Comparison of ENCODE assay signal across 11 cellular contexts in the genomic region with DNA sequence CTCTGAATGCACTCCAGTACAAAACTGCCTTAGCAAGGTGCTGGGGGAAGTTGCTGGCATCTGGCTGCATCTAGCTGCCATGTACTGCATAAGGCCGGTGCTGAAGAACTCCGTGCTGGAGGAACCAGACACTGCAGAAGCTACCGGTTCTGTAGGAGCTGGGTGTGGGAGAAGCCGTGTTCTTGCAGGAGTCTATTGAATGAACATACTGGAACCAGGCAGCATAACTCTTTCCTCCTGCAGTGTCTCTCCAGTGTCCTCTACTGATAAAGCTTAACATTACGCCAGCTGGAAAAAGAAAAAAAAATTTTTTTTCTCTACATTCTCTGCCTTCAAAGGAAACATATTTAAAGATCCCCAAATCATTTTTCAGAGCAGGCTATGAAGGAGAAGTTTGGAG. TPM values are rescaled to one million over a fixed set of nuclear protein-coding genes. Genes with fewer than 3 reads are reported as not detected.
DNase-seq lines count a peak whose midpoint lies in the region; ATAC-seq, FAIRE-seq and TF ChIP-seq lines count a peak whose summit lies in the region.
"Had no signal": no experiment of that assay in that cellular context is flagged by ENCODE, and none has a peak within 500 bp of the region (broad histone marks: within the 10 kb centered on the region; RNA-seq: fewer than 3 reads in every experiment).

No MANE protein-coding gene starts in this region.

- H3F3A ChIP-seq in GM23338 (replicated peaks; ENCODE audit: low read depth), result no peaks in the 10 kb centered on the region

- H3K4me1 ChIP-seq in GM23338 (ENCODE audit: insufficient read depth) (no peaks in the 10 kb centered on the region), heart left ventricle (no peaks in the 10 kb centered on the region)

- BruUV-seq in Calu3 (replicated peaks; lab: Mats Ljungman, UMichigan), result no TSS peak

- no peak for TF ChIP-seq POLR2A in GM12892 (IDR thresholded peaks at IDR 0.05; ENCODE audit: low read depth, low read length)
- no peak for TF ChIP-seq POLR2A in heart left ventricle (IDR thresholded peaks at IDR 0.05)

- intact Hi-C loops in Calu3 (cut with micrococcal nuclease; ENCODE audit: unreplicated experiment) (loop anchor here (2.0 kb wide), 1 partner anchor 49 kb away; no protein-coding TSS in a partner anchor), heart left ventricle (cut with DNase I) (loop anchor here in 4 of 10 donors (5.0 to 10.0 kb wide), 2 partner anchors 49 to 51 kb away; no protein-coding TSS in a partner anchor)

- H3K27ac ChIP-seq in GM23338 (ENCODE audit: low read depth), result no peak overlapping the region
- no peak overlapping the region for H3K27ac ChIP-seq in VCaP
- H3K27ac ChIP-seq in heart left ventricle, result no peak overlapping the region
- H3K27ac ChIP-seq: thoracic aorta had no signal

- H3K27me3 ChIP-seq in GM23338 (ENCODE audit: insufficient read depth) (no peaks in the 10 kb centered on the region), kidney epithelial cell (ENCODE audit: control insufficient read depth, insufficient read depth, low read length) (no peaks in the 10 kb centered on the region), heart left ventricle (no peaks in the 10 kb centered on the region)

- H3K4me1 Mint-ChIP-seq in GM23338, result no peaks in the 10 kb centered on the region
- no peaks in the 10 kb centered on the region for H3K4me1 Mint-ChIP-seq in Calu3 (ENCODE audit: low read depth, unreplicated experiment)
- H3K4me1 Mint-ChIP-seq: central memory CD8-positive, alpha-beta T cell; immature natural killer cell had no signal

- 72 to 78% (median 75%) methylated on average over 5 of the region's 5 CpGs for WGBS in heart left ventricle, 4 donors

- no peaks in the 10 kb centered on the region for H3K79me2 ChIP-seq in GM23338 (replicated peaks; ENCODE audit: insufficient read depth)

- no peaks in the 10 kb centered on the region for H3K27me3 Mint-ChIP-seq in GM23338 (ENCODE audit: insufficient read depth, low read depth, poor library complexity)
- H3K27me3 Mint-ChIP-seq in Calu3 (ENCODE audit: unreplicated experiment), result no peaks in the 10 kb centered on the region
- H3K27me3 Mint-ChIP-seq: central memory CD8-positive, alpha-beta T cell had no signal

- H3K4me3 Mint-ChIP-seq in GM23338 (no peak overlapping the region), Calu3 (ENCODE audit: low read depth, unreplicated experiment) (no peak overlapping the region)
- H3K4me3 Mint-ChIP-seq: central memory CD8-positive, alpha-beta T cell; immature natural killer cell had no signal

- DNase-seq in AG09319 (ENCODE audit: extremely low read depth, low read depth) (no peak), GM23338 (ENCODE audit: low spot score) (peak; percentile 19), kidney epithelial cell (ENCODE audit: low read depth) (no peak), GM12892 (ENCODE audit: insufficient read length) (no peak), Calu3 (no peak), heart left ventricle (no peak)
- DNase-seq: immature natural killer cell had no signal

- H3K9me3 Mint-ChIP-seq in GM23338 (no peaks in the 10 kb centered on the region), Calu3 (ENCODE audit: low read depth, unreplicated experiment) (no peaks in the 10 kb centered on the region)
- H3K9me3 Mint-ChIP-seq: central memory CD8-positive, alpha-beta T cell had no signal

- peak; percentile 26 for TF ChIP-seq CTCF in AG09319 (IDR thresholded peaks at IDR 0.05; ENCODE audit: low read depth, low read length)
- peak; percentile 21 to 49; a peak in 3 of 4 replicates for TF ChIP-seq CTCF in GM23338 (conservative IDR thresholded peaks at IDR 0.05; ENCODE audit: low read depth in 2 of 2)
- TF ChIP-seq CTCF in VCaP (conservative IDR thresholded peaks at IDR 0.05), result peak; percentile 79
- peak; percentile 28 for TF ChIP-seq CTCF in kidney epithelial cell (IDR thresholded peaks at IDR 0.05; ENCODE audit: insufficient read depth, low read length, poor library complexity, severe bottlenecking)
- no peak for TF ChIP-seq CTCF in Calu3 (IDR thresholded peaks at IDR 0.05; ENCODE audit: unreplicated experiment)
- TF ChIP-seq CTCF in heart left ventricle (IDR thresholded peaks at IDR 0.05), result peak in 5 of 12 donors; percentile 15 to 36 (median 24)

- no peaks in the 10 kb centered on the region for H4K20me1 ChIP-seq in GM23338 (replicated peaks; ENCODE audit: insufficient read depth)

- H3K36me3 Mint-ChIP-seq in GM23338 (ENCODE audit: low read depth) (peaks cover 11% of the 10 kb centered on the region; the same call in 2 of the 3 replicates), Calu3 (ENCODE audit: insufficient read depth, unreplicated experiment) (no peaks in the 10 kb centered on the region)

- no peak overlapping the region for H3K4me2 ChIP-seq in GM23338

- H2AFZ ChIP-seq in GM23338, result no peak overlapping the region

- FAIRE-seq in GM12892 (lab: Jason Lieb, UNC), result no peak

- H3K36me3 ChIP-seq in GM23338 (ENCODE audit: insufficient read depth) (no peaks in the 10 kb centered on the region; the same call in 1 of the 2 replicates), kidney epithelial cell (ENCODE audit: control insufficient read depth, insufficient read depth, low read length) (no peaks in the 10 kb centered on the region), heart left ventricle (peaks cover 0 to 69% (median 18%) of the 10 kb centered on the region in 9 donors)
- H3K36me3 ChIP-seq: thoracic aorta had no signal

- no peak overlapping the region for H3K4me3 ChIP-seq in GM23338
- H3K4me3 ChIP-seq in kidney epithelial cell (ENCODE audit: low read depth, low read length), result no peak overlapping the region
- no peak overlapping the region for H3K4me3 ChIP-seq in heart left ventricle
- H3K4me3 ChIP-seq: thoracic aorta had no signal

- H3K9me3 ChIP-seq in heart left ventricle, result no peaks in the 10 kb centered on the region
- H3K9me3 ChIP-seq: thoracic aorta had no signal

- CTCF ChIA-PET in Calu3 (lab: Charles Lee), result interaction anchor here (0.7 kb wide), 1 partner anchor 39 kb away, joined by 3 read pairs; the partner anchor contains the start of gene VPS13A

- H3K9me2 ChIP-seq in GM23338 (ENCODE audit: insufficient read depth), result no peaks in the 10 kb centered on the region

- ATAC-seq in GM23338, result peak; percentile 53
- no peak for ATAC-seq in HG03342 (IDR thresholded peaks at IDR 0.05; ENCODE audit: unreplicated experiment)
- ATAC-seq in heart left ventricle, result no peak

- H3K27ac Mint-ChIP-seq in GM23338 (no peak overlapping the region), Calu3 (ENCODE audit: unreplicated experiment) (no peak overlapping the region)
- H3K27ac Mint-ChIP-seq: immature natural killer cell had no signal

TF ChIP-seq in GM23338, 12 proteins besides CTCF, POLR2A, EP300 and RAD21:
- no peak for TF ChIP-seq ZNF331 (CRISPR knock-in tag; IDR thresholded peaks at IDR 0.05; ENCODE audit: low read depth)
- TF ChIP-seq STAT1 (IDR thresholded peaks at IDR 0.05; ENCODE audit: unreplicated experiment), result no peak
- no peak for TF ChIP-seq POLR2AphosphoS5 (IDR thresholded peaks at IDR 0.05; ENCODE audit: low read depth)
- TF ChIP-seq, protein P1, sequence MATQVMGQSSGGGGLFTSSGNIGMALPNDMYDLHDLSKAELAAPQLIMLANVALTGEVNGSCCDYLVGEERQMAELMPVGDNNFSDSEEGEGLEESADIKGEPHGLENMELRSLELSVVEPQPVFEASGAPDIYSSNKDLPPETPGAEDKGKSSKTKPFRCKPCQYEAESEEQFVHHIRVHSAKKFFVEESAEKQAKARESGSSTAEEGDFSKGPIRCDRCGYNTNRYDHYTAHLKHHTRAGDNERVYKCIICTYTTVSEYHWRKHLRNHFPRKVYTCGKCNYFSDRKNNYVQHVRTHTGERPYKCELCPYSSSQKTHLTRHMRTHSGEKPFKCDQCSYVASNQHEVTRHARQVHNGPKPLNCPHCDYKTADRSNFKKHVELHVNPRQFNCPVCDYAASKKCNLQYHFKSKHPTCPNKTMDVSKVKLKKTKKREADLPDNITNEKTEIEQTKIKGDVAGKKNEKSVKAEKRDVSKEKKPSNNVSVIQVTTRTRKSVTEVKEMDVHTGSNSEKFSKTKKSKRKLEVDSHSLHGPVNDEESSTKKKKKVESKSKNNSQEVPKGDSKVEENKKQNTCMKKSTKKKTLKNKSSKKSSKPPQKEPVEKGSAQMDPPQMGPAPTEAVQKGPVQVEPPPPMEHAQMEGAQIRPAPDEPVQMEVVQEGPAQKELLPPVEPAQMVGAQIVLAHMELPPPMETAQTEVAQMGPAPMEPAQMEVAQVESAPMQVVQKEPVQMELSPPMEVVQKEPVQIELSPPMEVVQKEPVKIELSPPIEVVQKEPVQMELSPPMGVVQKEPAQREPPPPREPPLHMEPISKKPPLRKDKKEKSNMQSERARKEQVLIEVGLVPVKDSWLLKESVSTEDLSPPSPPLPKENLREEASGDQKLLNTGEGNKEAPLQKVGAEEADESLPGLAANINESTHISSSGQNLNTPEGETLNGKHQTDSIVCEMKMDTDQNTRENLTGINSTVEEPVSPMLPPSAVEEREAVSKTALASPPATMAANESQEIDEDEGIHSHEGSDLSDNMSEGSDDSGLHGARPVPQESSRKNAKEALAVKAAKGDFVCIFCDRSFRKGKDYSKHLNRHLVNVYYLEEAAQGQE (IDR thresholded peaks at IDR 0.05; ENCODE audit: unreplicated experiment), result no peak
- TF ChIP-seq ZNF114 (CRISPR knock-in tag; IDR thresholded peaks at IDR 0.05), result no peak
- no peak for TF ChIP-seq CREB1 (CRISPR knock-in tag; IDR thresholded peaks at IDR 0.05; ENCODE audit: low read depth)
- TF ChIP-seq EZH2phosphoT487 (IDR thresholded peaks at IDR 0.05; ENCODE audit: unreplicated experiment), result no peak
- no peak for TF ChIP-seq JUNB (IDR thresholded peaks at IDR 0.05; ENCODE audit: unreplicated experiment)

RNA-seq across cellular contexts. Expression of gene VPS13A, which starts 38.5 kb away (rescaled TPM):
- total RNA-seq in GM23338 (2014; rRNA removed; shearing (Covaris generic)), result 55.8 and 68.1 TPM in 2 replicates
- polyA plus RNA-seq in GM23338 (2016; fragmentation: Nextera tagmentation; extraction: Ambion mirVana), result 38.5 and 45.9 TPM in 2 replicates
- 13.8 and 16.3 TPM in 2 replicates for total RNA-seq in kidney epithelial cell
- 23.8 TPM for polyA plus RNA-seq in GM12892 (2012; ENCODE audit: missing spikeins)
- total RNA-seq in Calu3 (2022), result 32.6 and 32.7 TPM in 2 replicates
- total RNA-seq in heart left ventricle, result 10 to 100 TPM; 26.1 to 42.2 (median 32.4) TPM
- polyA plus RNA-seq in heart left ventricle, result 10 to 100 TPM in 1 of 2 donors, 1 to 10 TPM in 1; 8.6 to 14.4 TPM
